ENCODE assay signal across 21 cellular contexts in genomic region chr13:31904941-31905824, GRCh38.
"Had no signal": no experiment of that assay in that cellular context is flagged by ENCODE, and none has a peak within 500 bp of the region (broad histone marks: within the 10 kb centered on the region; RNA-seq: fewer than 3 reads in every experiment).

No MANE protein-coding gene starts in this region.

- H3K36me3 Mint-ChIP-seq: activated naive CD4-positive, alpha-beta T cell treated with anti-CD3 and anti-CD28 coated beads, Interleukin-2, amount 50 U/mL, for 72 hours had no signal

- DNase-seq: activated CD4-positive, alpha-beta T cell treated with anti-CD3 and anti-CD28 coated beads, Interleukin-2, amount 10 ng/mL, durations not matched to agents 7 days and 5 days; activated gamma-delta T cell treated with Interleukin-2 at 50 U/mL for 16 hours; amniotic stem cell; dorsolateral prefrontal cortex; foreskin melanocyte; glutamatergic neuron; hypothalamus; kidney; nephron progenitor cell; posterior cingulate gyrus; retina; stimulated activated CD4-positive, alpha-beta T cell treated with anti-CD3 and anti-CD28 coated beads, Interleukin-12 subunit alpha, Interleukin-12 subunit beta, amount 100 ng/mL, for 4 hours; stimulated activated CD4-positive, alpha-beta T cell treated with anti-CD3 and anti-CD28 coated beads, Interleukin-1b, Interleukin-23, amount 100 ng/mL, for 48 hours; stimulated activated CD8-positive, alpha-beta memory T cell treated with anti-CD3 and anti-CD28 coated beads, Interleukin-4, amount 100 ng/mL, for 48 hours; stimulated activated naive CD4-positive, alpha-beta T cell; T-helper 1 cell; T1000 had no signal

- ATAC-seq: activated CD4-positive, CD25-positive, alpha-beta regulatory T cell treated with anti-CD3 and anti-CD28 coated beads, Interleukin-2, amount 50 U/mL, for 24 hours; activated naive CD4-positive, alpha-beta T cell treated with anti-CD3 and anti-CD28 coated beads, Interleukin-2, amount 50 U/mL, for 72 hours; left lobe of liver had no signal

- H3K4me3 Mint-ChIP-seq: activated CD4-positive, alpha-beta T cell treated with anti-CD3 and anti-CD28 coated beads, Interleukin-2, amount 10 ng/mL, durations not matched to agents 7 days and 5 days; nephron progenitor cell had no signal

- H3K4me3 ChIP-seq: lung had no signal

- H3K27ac ChIP-seq: dorsolateral prefrontal cortex had no signal

- H3K4me1 Mint-ChIP-seq: nephron progenitor cell had no signal

- H3K27ac Mint-ChIP-seq: activated CD4-positive, alpha-beta T cell treated with anti-CD3 and anti-CD28 coated beads, Interleukin-2, amount 10 ng/mL, durations not matched to agents 7 days and 5 days; activated naive CD4-positive, alpha-beta T cell treated with anti-CD3 and anti-CD28 coated beads, Interleukin-2, amount 50 U/mL, for 72 hours; nephron progenitor cell had no signal

- H3K9me3 Mint-ChIP-seq: activated CD4-positive, alpha-beta T cell treated with anti-CD3 and anti-CD28 coated beads, Interleukin-2, amount 10 ng/mL, durations not matched to agents 7 days and 5 days; activated naive CD4-positive, alpha-beta T cell treated with anti-CD3 and anti-CD28 coated beads, Interleukin-2, amount 50 U/mL, for 72 hours had no signal
